In the genomic region with DNA sequence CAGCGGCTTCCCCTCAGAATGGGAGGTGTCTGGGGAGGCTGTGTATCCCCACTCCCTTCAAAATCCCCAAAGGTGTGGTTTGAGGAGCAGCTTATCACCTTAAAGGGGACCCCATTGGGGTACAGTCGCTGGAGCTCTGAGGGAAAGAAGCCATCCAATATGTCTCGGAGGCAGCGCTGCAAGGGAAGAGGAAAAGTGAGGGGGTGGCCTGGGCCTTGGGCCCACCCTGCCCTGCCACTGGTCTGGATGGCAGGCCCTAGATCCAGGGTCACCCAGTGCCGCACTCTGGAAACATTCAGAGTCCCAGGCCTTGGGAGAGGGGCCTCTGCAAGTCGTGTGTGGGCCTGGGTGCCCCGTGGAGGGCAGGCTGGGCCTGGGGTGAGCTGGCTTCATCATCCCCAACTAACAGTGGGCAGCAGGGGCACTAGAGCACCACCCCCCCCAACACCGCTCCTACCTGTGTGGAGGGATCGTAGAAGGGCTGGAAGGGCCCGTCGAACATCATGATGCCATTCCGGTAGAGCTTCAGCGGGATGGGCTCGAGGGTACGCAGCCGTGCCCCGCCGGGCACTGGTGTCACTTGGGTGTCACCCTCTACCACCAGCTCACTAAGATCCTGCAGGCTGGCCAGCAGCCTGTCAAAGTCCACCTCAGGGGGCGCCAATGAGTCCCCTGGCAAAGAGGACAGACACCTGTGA, we compare ENCODE assay signal across 8 cellular contexts.
DNase-seq lines count a peak whose midpoint lies in the region; ATAC-seq and TF ChIP-seq lines count a peak whose summit lies in the region.

No MANE protein-coding gene starts in this region.

- DNase-seq in AG09319 (ENCODE audit: extremely low read depth, low read depth) (no peak), GM20000 (ENCODE audit: low spot score) (peak; percentile 73), UCSD-AML1 (lab: John Stamatoyannopoulos, UW; ENCODE audit: unreplicated experiment) (peak; percentile 68), fibroblast of pulmonary artery (ENCODE audit: low read depth) (no peak), nucleus accumbens (lab: John Stamatoyannopoulos, UW) (no peak), NCI-H187 treated with DMSO at 0.1 percent for 48 hours (lab: John Stamatoyannopoulos, UW) (no peak)
- DNase-seq in stimulated activated CD8-positive, alpha-beta memory T cell treated with anti-CD3 and anti-CD28 coated beads, Interleukin-4, amount 100 ng/mL, for 48 hours: peak; percentile 80

- ATAC-seq in HG03039 (IDR thresholded peaks at IDR 0.05; ENCODE audit: unreplicated experiment): no peak

- TF ChIP-seq CTCF in AG09319 (IDR thresholded peaks at IDR 0.05; ENCODE audit: low read depth, low read length) (peak; percentile 15), GM20000 (IDR thresholded peaks at IDR 0.05; ENCODE audit: extremely low read depth, missing control alignments) (peak; percentile 53), fibroblast of pulmonary artery (IDR thresholded peaks at IDR 0.05; ENCODE audit: low read length, missing control alignments) (peak; percentile 30)

- H3K4me3 ChIP-seq in fibroblast of pulmonary artery (replicated peaks; ENCODE audit: low read depth, low read length): no peak overlapping the region

Comparison
In these comparisons a context has a peak if more than half of its experiments do, and no peak if none do; other contexts are left out.
1. DNase-seq: peak in GM20000 (single experiment), UCSD-AML1 (single experiment) and stimulated activated CD8-positive, alpha-beta memory T cell treated with anti-CD3 and anti-CD28 coated beads, Interleukin-4, amount 100 ng/mL, for 48 hours (single experiment); none in AG09319 (single experiment), fibroblast of pulmonary artery (single experiment), nucleus accumbens (0 of 56) and NCI-H187 treated with DMSO at 0.1 percent for 48 hours (single experiment).
2. Peak in every context shown above with its lines, with median percentiles within 50 percentile points of each other: CTCF ChIP-seq.